ENCODE assay signal across 8 cellular contexts in genomic region chr7:77798394-77799077, GRCh38. TPM values are rescaled to one million over a fixed set of nuclear protein-coding genes. Genes with fewer than 3 reads are reported as not detected.
A peak's percentile ranks its signal among the peaks of the same experiment; 100 is the strongest.
DNase-seq lines count a peak whose midpoint lies in the region; ATAC-seq, FAIRE-seq and TF ChIP-seq lines count a peak whose summit lies in the region.

Gene PHTF2 (plus strand): TSS chr7:77798773.
Gene TMEM60 (minus strand): TSS chr7:77798434. CDS start chr7:77794373, 4,061 bp downstream.

- peaks cover 5 to 30% of the 10 kb centered on the region in 2 donors for H3K36me3 Mint-ChIP-seq in CD4-positive, alpha-beta memory T cell

- peak; percentile 93 to 99 (median 96) for DNase-seq in CD4-positive, alpha-beta memory T cell
- peak; percentile 100 for DNase-seq in NCI-H82 (lab: John Stamatoyannopoulos, UW)
- peak; percentile 96 to 98 for DNase-seq in activated CD4-positive, alpha-beta T cell treated with anti-CD3 and anti-CD28 coated beads, Interleukin-2, amount 50 U/mL, for 48 hours
- DNase-seq in dermis microvascular lymphatic vessel endothelial cell (ENCODE audit: low read depth in 2 of 2) = peak; percentile 99 to 100
- peak; percentile 99 for DNase-seq in HepG2 (ENCODE audit: low spot score)
- peak; percentile 91 for DNase-seq in stimulated activated CD4-positive, alpha-beta T cell treated with anti-CD3 and anti-CD28 coated beads, Interleukin-4, amount 100 ng/mL, for 1 hour

- H3K4me3 ChIP-seq in CD4-positive, alpha-beta memory T cell (ENCODE audit: low read length in 2 of 2) = peak within 1 kb of the TSS; percentile 82 to 96
- peak within 1 kb of the TSS; percentile 87 to 98 (median 90) for H3K4me3 ChIP-seq in HepG2 (replicated peaks in 1 of 3; ENCODE audit: insufficient read depth in 1 of 3, low read depth in 2 of 3, low read length in 3 of 3)

- H3K4me2 ChIP-seq in HepG2 (ENCODE audit: low read depth, low read length) = peak within 1 kb of the TSS; percentile 89

- H3K9me3 Mint-ChIP-seq in CD4-positive, alpha-beta memory T cell = peaks cover 0 to under 1% (median 0%) of the 10 kb centered on the region in 8 donors

- peak; percentile 92 for FAIRE-seq in HepG2 (lab: Jason Lieb, UNC)

- peak within 1 kb of the TSS; percentile 93 to 100 (median 96) for H3K4me3 Mint-ChIP-seq in CD4-positive, alpha-beta memory T cell

- no peaks in the 10 kb centered on the region for H3K36me3 ChIP-seq in CD4-positive, alpha-beta memory T cell (ENCODE audit: insufficient read depth, low read length)
- H3K36me3 ChIP-seq in HepG2 (replicated peaks in 1 of 2; ENCODE audit: control insufficient read depth in 1 of 2, insufficient read depth in 2 of 2, low read length in 2 of 2) = peaks cover 0 to 6% of the 10 kb centered on the region in 2 experiments; a peak in 3 of 5 replicates

- H3K9me3 ChIP-seq in CD4-positive, alpha-beta memory T cell (ENCODE audit: control insufficient read depth in 1 of 2, low read length in 2 of 2) = no peaks in the 10 kb centered on the region
- no peaks in the 10 kb centered on the region for H3K9me3 ChIP-seq in HepG2 (ENCODE audit: low read length)

- peak; percentile 75 for TF ChIP-seq CTCF in HepG2 (CRISPR knock-in tag; IDR thresholded peaks at IDR 0.05)

- H3K27ac ChIP-seq in CD4-positive, alpha-beta memory T cell (ENCODE audit: low read depth, low read length) = peak within 1 kb of the TSS; percentile 80
- peak within 1 kb of the TSS; percentile 78 for H3K27ac ChIP-seq in HepG2 (ENCODE audit: extremely low read length, insufficient read depth, low read length)

- H3K9ac ChIP-seq in HepG2 (ENCODE audit: insufficient read depth, low read depth, low read length) = peak within 1 kb of the TSS; percentile 88

- CTCF ChIA-PET in CD4-positive, alpha-beta memory T cell (lab: Charles Lee; ENCODE audit: partially characterized antibody) = interaction anchor here (0.6 to 2.0 kb wide), 19 partner anchors 10 to 142 kb away, joined by 3 to 14 read pairs (median 4); no protein-coding TSS in a partner anchor
- CTCF ChIA-PET in HepG2 (lab: Yijun Ruan, JAX; ENCODE audit: low intra/inter-chr PET ratio, low total read pairs) = no interaction called here

- H3K27me3 ChIP-seq in CD4-positive, alpha-beta memory T cell (ENCODE audit: insufficient read depth, low read length) = no peaks in the 10 kb centered on the region
- no peaks in the 10 kb centered on the region; a peak in 1 of 5 replicates for H3K27me3 ChIP-seq in HepG2 (ENCODE audit: control insufficient read depth in 1 of 2, insufficient read depth in 2 of 2, low read length in 2 of 2)

- no peaks in the 10 kb centered on the region; the same call in 1 of the 2 replicates for H4K20me1 ChIP-seq in HepG2 (ENCODE audit: insufficient read depth, low read length)

- peaks cover 69% of the 10 kb centered on the region for H3K4me1 ChIP-seq in CD4-positive, alpha-beta memory T cell (ENCODE audit: insufficient read depth, low read length)
- peaks cover 37% of the 10 kb centered on the region for H3K4me1 ChIP-seq in HepG2 (ENCODE audit: insufficient read depth, low read length)

- BruUV-seq in HepG2 (replicated peaks; lab: Mats Ljungman, UMichigan) = no TSS peak

- POLR2A ChIA-PET in CD4-positive, alpha-beta memory T cell (lab: Charles Lee; ENCODE audit: partially characterized antibody) = interaction anchor here (0.8 to 3.2 kb wide), 21 partner anchors 10 to 242 kb away, joined by 3 to 96 read pairs (median 4); partner anchors contain the start of gene RSBN1L
- POLR2A ChIA-PET in HepG2 (lab: Yijun Ruan, JAX) = interaction anchor here (0.9 to 1.6 kb wide), 2 partner anchors 14 to 103 kb away, joined by 3 to 4 read pairs; partner anchors contain the start of gene RSBN1L

- H3K27ac Mint-ChIP-seq in CD4-positive, alpha-beta memory T cell = peak within 1 kb of the TSS; percentile 91 to 99 (median 95)

- TF ChIP-seq POLR2A in HepG2 (IDR thresholded peaks at IDR 0.05; ENCODE audit: insufficient read depth in 1 of 2, low read depth in 2 of 2, low read length in 2 of 2) = peak; percentile 24 to 75

- TF ChIP-seq RAD21 in HepG2 (CRISPR knock-in tag; IDR thresholded peaks at IDR 0.05) = peak; percentile 68

- peaks cover 37% of the 10 kb centered on the region for H3K79me2 ChIP-seq in HepG2 (ENCODE audit: insufficient read depth, low read length)

- H3K4me1 Mint-ChIP-seq in CD4-positive, alpha-beta memory T cell = peaks cover 53 to 83% (median 75%) of the 10 kb centered on the region in 4 donors

- in situ Hi-C loops in HepG2 (cut with HindIII; ENCODE audit: extremely low pct_ligation_motif_present, low pct_unique_long_range_greater_than_20kb) = no loop called here

- whole genome bisulfite sequencing in HepG2 (ENCODE audit: low lambda C conversion rate) = under 1% methylated on average over 19 of the region's 61 CpGs

- intact Hi-C loops in CD4-positive, alpha-beta memory T cell (cut with micrococcal nuclease) = loop anchor here (1.0 to 10.0 kb wide), 6 partner anchors 36 to 262 kb away; partner anchors contain the start of gene RSBN1L
- intact Hi-C loops in HepG2 (cut with micrococcal nuclease; ENCODE audit: unreplicated experiment) = no loop called here

- TF ChIP-seq EP300 in HepG2 (IDR thresholded peaks at IDR 0.05; ENCODE audit: low read depth in 2 of 2, low read length in 2 of 2) = peak; percentile 33 to 34; a peak in 1 of 4 replicates
- no peak; the same call in 1 of the 2 replicates for TF ChIP-seq EP300 in HepG2 (CRISPR knock-in tag; IDR thresholded peaks at IDR 0.05; ENCODE audit: borderline replicate concordance)

- no peak within 1 kb of the TSS for H2AFZ ChIP-seq in HepG2 (ENCODE audit: low read length)

- no peaks in the 10 kb centered on the region for H3K27me3 Mint-ChIP-seq in CD4-positive, alpha-beta memory T cell

- ATAC-seq in GM19438 (IDR thresholded peaks at IDR 0.05; ENCODE audit: low read depth, unreplicated experiment) (peak; percentile 89), HG03575 (IDR thresholded peaks at IDR 0.05; ENCODE audit: extremely low read depth, insufficient number of reproducible peaks, low FRiP score, unreplicated experiment) (peak; percentile 73), HepG2 (peak; percentile 95)

RNA-seq across cellular contexts. Expression of gene PHTF2, which starts in this region (rescaled TPM):
- total RNA-seq in CD4-positive, alpha-beta memory T cell = 10 to 100 TPM; 32.8 to 34.1 TPM
- 10 to 100 TPM; 19.6 to 27.1 TPM for polyA plus RNA-seq in CD4-positive, alpha-beta memory T cell
- total RNA-seq in dermis microvascular lymphatic vessel endothelial cell = 10.5 and 15.7 TPM in 2 replicates
- total RNA-seq in HepG2 (2016; rRNA removed; fragmentation: Illumina TruSeq; extraction: Trizol) = 9.2 and 10.2 TPM in 2 replicates
- total RNA-seq in HepG2 (2016; cell fraction: cytosol; rRNA removed; fragmentation: Illumina TruSeq; extraction: Trizol; ENCODE audit: low read depth) = 1.7 and 2.2 TPM in 2 replicates
- total RNA-seq in HepG2 (2016; cell fraction: insoluble cytoplasmic fraction; rRNA removed; fragmentation: Illumina TruSeq; extraction: Trizol) = 7.8 and 9.8 TPM in 2 replicates
- total RNA-seq in HepG2 (2016; cell fraction: membrane; rRNA removed; fragmentation: Illumina TruSeq; extraction: Trizol) = 6.1 and 6.8 TPM in 2 replicates
- 13.9 and 15.6 TPM in 2 replicates for total RNA-seq in HepG2 (2016; cell fraction: nucleus; rRNA removed; fragmentation: Illumina TruSeq; extraction: Trizol)
- polyA plus RNA-seq in HepG2 (2011; rRNA removed) = 4.3 and 7.4 TPM in 2 replicates
- 2.8 and 3.6 TPM in 2 replicates for polyA plus RNA-seq in HepG2 (2011; cell fraction: cytosol; rRNA removed)
- 2.2 and 3.6 TPM in 2 replicates for polyA plus RNA-seq in HepG2 (2011; cell fraction: nucleus; rRNA removed)
- 4.2 and 5.9 TPM in 2 replicates for polyA plus RNA-seq in HepG2 (2012)
- 1.4 and 1.7 TPM in 2 replicates for polyA plus RNA-seq in HepG2 (2016; cell fraction: cytosol; fragmentation: Illumina TruSeq; extraction: Trizol; ENCODE audit: low read depth)
- 4.1 and 4.6 TPM in 2 replicates for polyA plus RNA-seq in HepG2 (2016; cell fraction: insoluble cytoplasmic fraction; fragmentation: Illumina TruSeq; extraction: Trizol; ENCODE audit: low read depth)
- polyA plus RNA-seq in HepG2 (2016; cell fraction: membrane; fragmentation: Illumina TruSeq; extraction: Trizol; ENCODE audit: low read depth) = 2.7 TPM in 2 replicates
- polyA plus RNA-seq in HepG2 (2016; cell fraction: nucleus; fragmentation: Illumina TruSeq; extraction: Trizol; ENCODE audit: insufficient read depth, low read depth) = 12.9 and 13.8 TPM in 2 replicates
- 5.8 and 9.3 TPM in 2 replicates for polyA minus RNA-seq in HepG2 (2011; rRNA and poly(A)+ RNA removed; ENCODE audit: low replicate concordance)
- polyA minus RNA-seq in HepG2 (2011; cell fraction: cytosol; rRNA and poly(A)+ RNA removed) = 6.3 and 7.1 TPM in 2 replicates
- 16.0 and 16.5 TPM in 2 replicates for polyA minus RNA-seq in HepG2 (2011; cell fraction: nucleus; rRNA and poly(A)+ RNA removed)

RNA-seq across cellular contexts. Expression of gene TMEM60, which starts in this region (rescaled TPM):
- total RNA-seq in CD4-positive, alpha-beta memory T cell = 10 to 100 TPM; 18.2 to 18.3 TPM
- polyA plus RNA-seq in CD4-positive, alpha-beta memory T cell = 10 to 100 TPM; 23.2 to 36.6 TPM
- total RNA-seq in dermis microvascular lymphatic vessel endothelial cell (8.2 and 11.9 TPM in 2 replicates), HepG2 (2016; rRNA removed; fragmentation: Illumina TruSeq; extraction: Trizol) (25.6 and 26.9 TPM in 2 replicates)
- total RNA-seq in HepG2 (2016; cell fraction: cytosol; rRNA removed; fragmentation: Illumina TruSeq; extraction: Trizol; ENCODE audit: low read depth) = 17.9 and 19.9 TPM in 2 replicates
- 26.6 and 27.6 TPM in 2 replicates for total RNA-seq in HepG2 (2016; cell fraction: insoluble cytoplasmic fraction; rRNA removed; fragmentation: Illumina TruSeq; extraction: Trizol)
- 31.1 and 33.1 TPM in 2 replicates for total RNA-seq in HepG2 (2016; cell fraction: membrane; rRNA removed; fragmentation: Illumina TruSeq; extraction: Trizol)
- total RNA-seq in HepG2 (2016; cell fraction: nucleus; rRNA removed; fragmentation: Illumina TruSeq; extraction: Trizol) = 15.4 and 16.4 TPM in 2 replicates
- polyA plus RNA-seq in HepG2 (2011; rRNA removed) = 20.8 and 27.7 TPM in 2 replicates
- 12.3 and 20.7 TPM in 2 replicates for polyA plus RNA-seq in HepG2 (2011; cell fraction: cytosol; rRNA removed)
- 3.3 and 4.4 TPM in 2 replicates for polyA plus RNA-seq in HepG2 (2011; cell fraction: nucleus; rRNA removed)
- 20.8 and 25.5 TPM in 2 replicates for polyA plus RNA-seq in HepG2 (2012)
- 18.6 and 27.4 TPM in 2 replicates for polyA plus RNA-seq in HepG2 (2016; cell fraction: cytosol; fragmentation: Illumina TruSeq; extraction: Trizol; ENCODE audit: low read depth)
- 32.4 and 33.8 TPM in 2 replicates for polyA plus RNA-seq in HepG2 (2016; cell fraction: insoluble cytoplasmic fraction; fragmentation: Illumina TruSeq; extraction: Trizol; ENCODE audit: low read depth)
- polyA plus RNA-seq in HepG2 (2016; cell fraction: membrane; fragmentation: Illumina TruSeq; extraction: Trizol; ENCODE audit: low read depth) = 30.4 and 37.5 TPM in 2 replicates
- 23.7 and 24.2 TPM in 2 replicates for polyA plus RNA-seq in HepG2 (2016; cell fraction: nucleus; fragmentation: Illumina TruSeq; extraction: Trizol; ENCODE audit: insufficient read depth, low read depth)
- 6.9 and 8.6 TPM in 2 replicates for polyA minus RNA-seq in HepG2 (2011; rRNA and poly(A)+ RNA removed; ENCODE audit: low replicate concordance)
- polyA minus RNA-seq in HepG2 (2011; cell fraction: cytosol; rRNA and poly(A)+ RNA removed) = 5.4 and 6.6 TPM in 2 replicates
- polyA minus RNA-seq in HepG2 (2011; cell fraction: nucleus; rRNA and poly(A)+ RNA removed) = 3.6 and 5.1 TPM in 2 replicates

Comparison
In these comparisons a context has a peak if more than half of its experiments do, and no peak if none do; other contexts are left out.
1. Peak in every context shown above with its lines: DNase-seq, ATAC-seq, H3K4me3 ChIP-seq and H3K27ac ChIP-seq.